18 cellular contexts compared by ENCODE assay signal in genomic region chr11:32436751-32437405, GRCh38. TPM values are rescaled to one million over a fixed set of nuclear protein-coding genes. Genes with fewer than 3 reads are reported as not detected.
A peak's percentile ranks its signal among the peaks of the same experiment; 100 is the strongest.
DNase-seq lines count a peak whose midpoint lies in the region; ATAC-seq, FAIRE-seq and TF ChIP-seq lines count a peak whose summit lies in the region.
"Had no signal": no experiment of that assay in that cellular context is flagged by ENCODE, and none has a peak within 500 bp of the region (broad histone marks: within the 10 kb centered on the region; RNA-seq: fewer than 3 reads in every experiment).

No MANE protein-coding gene starts in this region.

- no peaks in the 10 kb centered on the region for H3K36me3 ChIP-seq in KMS-11 (ENCODE audit: insufficient read depth)
- H3K36me3 ChIP-seq: tibial nerve had no signal

- peak overlapping the region; percentile 46 for H3K27ac Mint-ChIP-seq in activated T-cell treated with anti-CD3 and anti-CD28 coated beads, Interleukin-2, amount 50 U/mL, for 72 hours
- no peak overlapping the region for H3K27ac Mint-ChIP-seq in endothelial cell (ENCODE audit: unreplicated experiment)
- H3K27ac Mint-ChIP-seq in stimulated activated effector memory CD8-positive, alpha-beta T cell treated with anti-CD3 and anti-CD28 coated beads, Interleukin-12 subunit alpha, Interleukin-12 subunit beta, amount 100 ng/mL, for 72 hours, result no peak overlapping the region

- peaks cover 90% of the 10 kb centered on the region for H3K27me3 Mint-ChIP-seq in activated T-cell treated with anti-CD3 and anti-CD28 coated beads, Interleukin-2, amount 50 U/mL, for 72 hours (ENCODE audit: low read depth)
- peaks cover 51% of the 10 kb centered on the region for H3K27me3 Mint-ChIP-seq in endothelial cell (ENCODE audit: unreplicated experiment)

- H3K4me3 Mint-ChIP-seq in activated T-cell treated with anti-CD3 and anti-CD28 coated beads, Interleukin-2, amount 50 U/mL, for 72 hours, result peak overlapping the region; percentile 76 to 83
- H3K4me3 Mint-ChIP-seq in endothelial cell (ENCODE audit: unreplicated experiment), result no peak overlapping the region
- H3K4me3 Mint-ChIP-seq in stimulated activated effector memory CD8-positive, alpha-beta T cell treated with anti-CD3 and anti-CD28 coated beads, Interleukin-12 subunit alpha, Interleukin-12 subunit beta, amount 100 ng/mL, for 72 hours, result peak overlapping the region; percentile 41

- H3K79me2 ChIP-seq in KMS-11 (ENCODE audit: insufficient read depth, low read depth), result no peaks in the 10 kb centered on the region
- H3K79me2 ChIP-seq: parathyroid adenoma had no signal

- TF ChIP-seq CTCF in KMS-11 (conservative IDR thresholded peaks at IDR 0.05; ENCODE audit: low read depth, low read length) (no peak), endothelial cell (IDR thresholded peaks at IDR 0.05; ENCODE audit: unreplicated experiment) (no peak)

- H3K9ac ChIP-seq in KMS-11, result no peak overlapping the region
- H3K9ac ChIP-seq: parathyroid adenoma had no signal

- DNase-seq in activated T-cell treated with anti-CD3 and anti-CD28 coated beads, Interleukin-2, amount 50 U/mL, for 72 hours, result peak; percentile 6 to 9
- DNase-seq in activated T-cell treated with anti-CD3 and anti-CD28 coated beads for 4 hours (no peak), endothelial cell (ENCODE audit: low spot score) (peak; percentile 21), superior temporal gyrus (ENCODE audit: extremely low spot score) (no peak), AG08395 (ENCODE audit: low spot score) (no peak), GM19239 (ENCODE audit: insufficient read length, low spot score) (no peak)
- no peak for DNase-seq in stimulated activated effector memory CD8-positive, alpha-beta T cell treated with anti-CD3 and anti-CD28 coated beads, Interleukin-12 subunit alpha, Interleukin-12 subunit beta, amount 100 ng/mL, for 72 hours (ENCODE audit: low spot score in 2 of 2)
- DNase-seq: KBM-7; midbrain; stimulated activated CD4-positive, alpha-beta T cell treated with anti-CD3 and anti-CD28 coated beads, Interleukin-12 subunit alpha, Interleukin-12 subunit beta, amount 100 ng/mL, for 4 hours; T1000 had no signal

- H3K9me3 Mint-ChIP-seq in activated T-cell treated with anti-CD3 and anti-CD28 coated beads, Interleukin-2, amount 50 U/mL, for 72 hours, result no peaks in the 10 kb centered on the region
- no peaks in the 10 kb centered on the region for H3K9me3 Mint-ChIP-seq in endothelial cell (ENCODE audit: unreplicated experiment)
- no peaks in the 10 kb centered on the region for H3K9me3 Mint-ChIP-seq in stimulated activated effector memory CD8-positive, alpha-beta T cell treated with anti-CD3 and anti-CD28 coated beads, Interleukin-12 subunit alpha, Interleukin-12 subunit beta, amount 100 ng/mL, for 72 hours

- peaks cover 47% of the 10 kb centered on the region for H3K4me1 Mint-ChIP-seq in activated T-cell treated with anti-CD3 and anti-CD28 coated beads, Interleukin-2, amount 50 U/mL, for 72 hours (ENCODE audit: low read depth)
- peaks cover 24% of the 10 kb centered on the region for H3K4me1 Mint-ChIP-seq in endothelial cell (ENCODE audit: unreplicated experiment)
- peaks cover 41% of the 10 kb centered on the region for H3K4me1 Mint-ChIP-seq in stimulated activated effector memory CD8-positive, alpha-beta T cell treated with anti-CD3 and anti-CD28 coated beads, Interleukin-12 subunit alpha, Interleukin-12 subunit beta, amount 100 ng/mL, for 72 hours

- H3K4me2 ChIP-seq in KMS-11, result 0 out of 2 replicates have a peak overlapping the region, but pooled peaks have one; percentile 25

- H3K4me1 ChIP-seq in KMS-11 (ENCODE audit: low read depth, poor library complexity, severe bottlenecking), result no peaks in the 10 kb centered on the region
- H3K4me1 ChIP-seq: parathyroid adenoma had no signal

- H3K27me3 ChIP-seq in KMS-11 (ENCODE audit: insufficient read depth, low read depth), result no peaks in the 10 kb centered on the region

- FAIRE-seq in GM19239 (lab: Jason Lieb, UNC), result no peak
- FAIRE-seq: colon had no signal

- no peak overlapping the region for H3K4me3 ChIP-seq in KMS-11 (IDR thresholded peaks at IDR 0.05; ENCODE audit: insufficient read depth, low read depth, low read length)

- no peak overlapping the region for H3K27ac ChIP-seq in KMS-11
- H3K27ac ChIP-seq: parathyroid adenoma, RWPE1, tibial nerve had no signal

- no peak for ATAC-seq in activated T-cell treated with anti-CD3 and anti-CD28 coated beads, Interleukin-2, amount 50 U/mL, for 72 hours (replicated peaks in 1 of 2)
- ATAC-seq in stimulated activated effector memory CD8-positive, alpha-beta T cell treated with anti-CD3 and anti-CD28 coated beads, Interleukin-12 subunit alpha, Interleukin-12 subunit beta, amount 100 ng/mL, for 72 hours, result no peak

- H3K36me3 Mint-ChIP-seq in activated T-cell treated with anti-CD3 and anti-CD28 coated beads, Interleukin-2, amount 50 U/mL, for 72 hours (ENCODE audit: insufficient read depth in 2 of 2), result no peaks in the 10 kb centered on the region
- no peaks in the 10 kb centered on the region for H3K36me3 Mint-ChIP-seq in endothelial cell (ENCODE audit: low read depth, unreplicated experiment)
- H3K36me3 Mint-ChIP-seq in stimulated activated effector memory CD8-positive, alpha-beta T cell treated with anti-CD3 and anti-CD28 coated beads, Interleukin-12 subunit alpha, Interleukin-12 subunit beta, amount 100 ng/mL, for 72 hours, result no peaks in the 10 kb centered on the region

- H2AFZ ChIP-seq in KMS-11 (ENCODE audit: low read depth), result no peak overlapping the region
- H2AFZ ChIP-seq: parathyroid adenoma had no signal

- no peaks in the 10 kb centered on the region for H4K20me1 ChIP-seq in KMS-11 (ENCODE audit: insufficient read depth)

RNA-seq across cellular contexts. Expression of gene WT1, which starts 1.5 kb away (rescaled TPM):
- not detected for total RNA-seq in activated T-cell treated with anti-CD3 and anti-CD28 coated beads, Interleukin-2, amount 50 U/mL, for 72 hours
- total RNA-seq in endothelial cell (ENCODE audit: unreplicated experiment), result not detected
- total RNA-seq: activated CD8-positive, alpha-beta memory T cell treated with anti-CD3 and anti-CD28 coated beads for 36 hours; fibroblast of lung; tibial nerve had no signal

Comparison
In these comparisons a context has a peak if more than half of its experiments do, and no peak if none do; other contexts are left out.
1. DNase-seq: peak in activated T-cell treated with anti-CD3 and anti-CD28 coated beads, Interleukin-2, amount 50 U/mL, for 72 hours (2 of 2) and endothelial cell (single experiment); none in activated T-cell treated with anti-CD3 and anti-CD28 coated beads for 4 hours (single experiment), stimulated activated effector memory CD8-positive, alpha-beta T cell treated with anti-CD3 and anti-CD28 coated beads, Interleukin-12 subunit alpha, Interleukin-12 subunit beta, amount 100 ng/mL, for 72 hours (0 of 2), superior temporal gyrus (single experiment), AG08395 (single experiment) and GM19239 (single experiment).